Comparison of ENCODE assay signal across 1 cellular context in genomic region chr12:66903782-66904396, GRCh38.
TF ChIP-seq lines count a peak whose summit lies in the region.

No MANE protein-coding gene starts in this region.

TF ChIP-seq in GM12878, 131 proteins besides CTCF, POLR2A, EP300 and RAD21 (continued from another document):
- TF ChIP-seq, protein P1, sequence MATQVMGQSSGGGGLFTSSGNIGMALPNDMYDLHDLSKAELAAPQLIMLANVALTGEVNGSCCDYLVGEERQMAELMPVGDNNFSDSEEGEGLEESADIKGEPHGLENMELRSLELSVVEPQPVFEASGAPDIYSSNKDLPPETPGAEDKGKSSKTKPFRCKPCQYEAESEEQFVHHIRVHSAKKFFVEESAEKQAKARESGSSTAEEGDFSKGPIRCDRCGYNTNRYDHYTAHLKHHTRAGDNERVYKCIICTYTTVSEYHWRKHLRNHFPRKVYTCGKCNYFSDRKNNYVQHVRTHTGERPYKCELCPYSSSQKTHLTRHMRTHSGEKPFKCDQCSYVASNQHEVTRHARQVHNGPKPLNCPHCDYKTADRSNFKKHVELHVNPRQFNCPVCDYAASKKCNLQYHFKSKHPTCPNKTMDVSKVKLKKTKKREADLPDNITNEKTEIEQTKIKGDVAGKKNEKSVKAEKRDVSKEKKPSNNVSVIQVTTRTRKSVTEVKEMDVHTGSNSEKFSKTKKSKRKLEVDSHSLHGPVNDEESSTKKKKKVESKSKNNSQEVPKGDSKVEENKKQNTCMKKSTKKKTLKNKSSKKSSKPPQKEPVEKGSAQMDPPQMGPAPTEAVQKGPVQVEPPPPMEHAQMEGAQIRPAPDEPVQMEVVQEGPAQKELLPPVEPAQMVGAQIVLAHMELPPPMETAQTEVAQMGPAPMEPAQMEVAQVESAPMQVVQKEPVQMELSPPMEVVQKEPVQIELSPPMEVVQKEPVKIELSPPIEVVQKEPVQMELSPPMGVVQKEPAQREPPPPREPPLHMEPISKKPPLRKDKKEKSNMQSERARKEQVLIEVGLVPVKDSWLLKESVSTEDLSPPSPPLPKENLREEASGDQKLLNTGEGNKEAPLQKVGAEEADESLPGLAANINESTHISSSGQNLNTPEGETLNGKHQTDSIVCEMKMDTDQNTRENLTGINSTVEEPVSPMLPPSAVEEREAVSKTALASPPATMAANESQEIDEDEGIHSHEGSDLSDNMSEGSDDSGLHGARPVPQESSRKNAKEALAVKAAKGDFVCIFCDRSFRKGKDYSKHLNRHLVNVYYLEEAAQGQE (IDR thresholded peaks at IDR 0.05; ENCODE audit: low read depth, low read length): no peak
- TF ChIP-seq ZNF207 (IDR thresholded peaks at IDR 0.05; ENCODE audit: borderline replicate concordance) (no peak), KAT2A (conservative IDR thresholded peaks at IDR 0.05; ENCODE audit: control insufficient read depth, low read depth, low read length) (no peak), SMAD1 (IDR thresholded peaks at IDR 0.05; ENCODE audit: low read depth, partially characterized antibody) (no peak), SRF (IDR thresholded peaks at IDR 0.05; ENCODE audit: low read depth in 2 of 2, low read length in 2 of 2) (no peak), YBX1 (IDR thresholded peaks at IDR 0.05) (no peak), SP1 (IDR thresholded peaks at IDR 0.05; ENCODE audit: low read depth, low read length) (no peak), ZSCAN29 (IDR thresholded peaks at IDR 0.05) (no peak), ZNF24 (IDR thresholded peaks at IDR 0.05) (no peak), POLR2AphosphoS2 (IDR thresholded peaks at IDR 0.05; ENCODE audit: low read depth, low read length) (no peak), KLF5 (IDR thresholded peaks at IDR 0.05; ENCODE audit: partially characterized antibody) (no peak)
